20 cellular contexts compared by ENCODE assay signal in the genomic region with DNA sequence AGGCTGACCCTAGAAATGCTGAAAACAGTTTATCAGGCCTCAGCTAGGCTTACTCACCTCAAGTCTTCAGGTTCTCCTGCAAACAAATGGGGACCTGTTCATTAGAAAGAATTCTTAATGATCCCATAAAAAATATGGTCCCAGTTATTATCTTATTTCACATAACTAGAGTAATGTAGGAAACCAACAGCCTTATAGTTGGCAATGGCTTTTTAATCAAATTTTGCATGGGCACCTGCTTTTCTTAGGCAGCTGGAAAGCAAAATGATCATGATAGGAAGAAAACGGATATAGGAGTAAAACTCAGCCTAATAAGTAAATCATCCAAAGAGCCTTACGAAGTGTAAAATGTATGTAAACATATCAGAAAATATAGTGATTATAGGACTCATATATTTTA. TPM values are rescaled to one million over a fixed set of nuclear protein-coding genes. Genes with fewer than 3 reads are reported as not detected.
"Had no signal": no experiment of that assay in that cellular context is flagged by ENCODE, and none has a peak within 500 bp of the region (broad histone marks: within the 10 kb centered on the region; RNA-seq: fewer than 3 reads in every experiment).

No MANE protein-coding gene starts in this region.

- H3K4me1 ChIP-seq: pancreas, psoas muscle, uterus had no signal

- H3K36me3 ChIP-seq: left ventricle myocardium inferior, pancreas, tibial nerve, uterus had no signal

- DNase-seq: left ventricle myocardium inferior; naive B cell; natural killer cell; psoas muscle; stimulated activated CD4-positive, alpha-beta T cell treated with anti-CD3 and anti-CD28 coated beads, Interleukin-4, amount 100 ng/mL, for 4 hours; stimulated activated naive CD4-positive, alpha-beta T cell treated with Interleukin-2 at 50 U/mL for 16 hours; uterus had no signal

- H3K27me3 ChIP-seq: pancreas, uterus had no signal

- H3K27ac ChIP-seq: left ventricle myocardium inferior, pancreas, psoas muscle, tibial nerve, uterus had no signal

- H3K4me3 ChIP-seq: left ventricle myocardium inferior, lung, pancreas, psoas muscle, smooth muscle cell, tibial nerve, uterus had no signal

- ATAC-seq: natural killer cell; psoas muscle; stimulated activated memory B cell treated with anti-CD40 and anti-IgM and Interleukin-4, amounts not matched to agents 10 μg/mL and 1 μg/mL and 100 μg/mL, for 72 hours; stimulated activated naive CD8-positive, alpha-beta T cell treated with anti-CD3 and anti-CD28 coated beads, Interleukin-15, amount 100 ng/mL, for 72 hours had no signal

- H3K9me3 ChIP-seq: left ventricle myocardium inferior, pancreas, psoas muscle, tibial nerve, uterus had no signal

RNA-seq across cellular contexts. Expression of a gene that starts 1.3 kb away (rescaled TPM):
- total RNA-seq: kidney epithelial cell, left ventricle myocardium inferior, lower leg skin, mononuclear cell, natural killer cell, osteoblast, posterior vena cava, psoas muscle, skeletal muscle tissue, smooth muscle cell, tibial nerve, ureter had no signal
- polyA plus RNA-seq: lung, smooth muscle cell had no signal
